In the genomic region with DNA sequence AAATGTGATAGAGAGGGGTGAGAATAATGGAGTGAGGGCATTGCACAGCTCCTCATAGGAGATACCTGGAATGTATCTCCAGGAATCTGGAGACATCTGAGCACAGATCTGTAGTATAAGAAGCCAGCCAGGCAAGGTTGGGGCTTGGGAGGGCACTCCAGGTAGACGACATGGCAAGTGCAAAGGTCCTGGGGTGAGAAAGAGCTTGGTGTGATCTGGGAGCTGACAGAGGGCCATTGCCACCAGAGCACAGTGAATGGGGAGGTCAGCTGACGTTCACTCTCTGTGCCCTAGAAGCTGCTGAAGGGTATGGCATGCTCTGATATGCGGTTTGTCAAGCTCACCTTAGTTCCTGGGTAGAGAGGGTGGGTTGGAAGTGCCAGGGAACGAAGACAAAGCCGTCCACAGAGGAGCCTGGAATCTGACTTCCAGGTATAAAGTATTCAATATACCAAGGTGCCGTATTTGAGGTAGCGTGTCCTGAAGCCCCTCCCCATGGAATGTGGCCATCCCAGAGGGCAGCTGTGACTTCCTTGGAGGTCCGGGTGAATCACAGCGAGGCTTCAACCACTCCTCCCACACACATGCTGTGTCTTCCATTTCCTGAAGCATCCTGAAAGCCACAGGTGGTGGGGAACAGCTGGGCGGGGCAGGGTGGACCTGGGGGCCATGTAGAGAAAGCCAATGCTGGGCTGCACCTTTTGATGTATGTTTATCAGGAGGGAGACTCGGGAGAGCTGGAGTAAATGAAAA, we compare ENCODE assay signal across 19 cellular contexts.
DNase-seq lines count a peak whose midpoint lies in the region; ATAC-seq and TF ChIP-seq lines count a peak whose summit lies in the region.
"Had no signal": no experiment of that assay in that cellular context is flagged by ENCODE, and none has a peak within 500 bp of the region (broad histone marks: within the 10 kb centered on the region; RNA-seq: fewer than 3 reads in every experiment).

No MANE protein-coding gene starts in this region.

- H3K27ac ChIP-seq in HUES48 (ENCODE audit: low read depth, low read length) (peak overlapping the region; percentile 84), iPS-20b (ENCODE audit: low read length) (peak overlapping the region; percentile 44)
- H3K27ac ChIP-seq: PC-9 had no signal

- H3K9me3 ChIP-seq in HUES48 (ENCODE audit: control insufficient read depth, insufficient read depth, low read length) (no peaks in the 10 kb centered on the region), iPS-20b (ENCODE audit: insufficient read depth, low read depth, low read length) (no peaks in the 10 kb centered on the region)

- DNase-seq in WTC11 (ENCODE audit: low spot score) (peak; percentile 79), progenitor cell of endocrine pancreas (ENCODE audit: low spot score, unreplicated experiment) (no peak), SKM-1 treated with dmso at 0.1 percent for 144 hours (lab: John Stamatoyannopoulos, UW; ENCODE audit: unreplicated experiment) (no peak), GM10248 (ENCODE audit: extremely low spot score) (no peak), ureter (ENCODE audit: low spot score) (no peak)
- DNase-seq: CD4-positive, alpha-beta T cell; DMS53; HCEC 1CT; KG1; NCI-H1436 treated with DMSO at 0.1 percent for 48 hours; NCI-H2029 treated with DMSO at 0.1 percent for 48 hours; NCI-H2171 treated with DMSO at 0.1 percent for 48 hours; NCI-H82; PC-9 had no signal

- no peaks in the 10 kb centered on the region for H3K27me3 ChIP-seq in HUES48 (ENCODE audit: control insufficient read depth, insufficient read depth, low read length)
- no peaks in the 10 kb centered on the region for H3K27me3 ChIP-seq in iPS-20b (ENCODE audit: insufficient read depth, low read length)

- H3K27me3 Mint-ChIP-seq in WTC11 (ENCODE audit: low read depth) (no peaks in the 10 kb centered on the region; the same call in 1 of the 2 replicates), progenitor cell of endocrine pancreas (peaks cover 34% of the 10 kb centered on the region)

- H3K4me1 ChIP-seq in HUES48 (ENCODE audit: control insufficient read depth, insufficient read depth, low read length): peaks cover 47% of the 10 kb centered on the region
- H3K4me1 ChIP-seq in iPS-20b (ENCODE audit: insufficient read depth, low read length): peaks cover 31% of the 10 kb centered on the region

- H3K9me3 Mint-ChIP-seq in WTC11: peaks cover 6% of the 10 kb centered on the region
- H3K9me3 Mint-ChIP-seq in progenitor cell of endocrine pancreas (ENCODE audit: low read depth): no peaks in the 10 kb centered on the region
- H3K9me3 Mint-ChIP-seq: CD4-positive, alpha-beta T cell had no signal

- peak overlapping the region; percentile 95 for H3K27ac Mint-ChIP-seq in WTC11
- peak overlapping the region; percentile 15 for H3K27ac Mint-ChIP-seq in progenitor cell of endocrine pancreas
- H3K27ac Mint-ChIP-seq: B cell; CD4-positive, alpha-beta T cell had no signal

- H3K4me3 Mint-ChIP-seq in WTC11 (peak overlapping the region; percentile 33), progenitor cell of endocrine pancreas (ENCODE audit: low read depth) (no peak overlapping the region)
- H3K4me3 Mint-ChIP-seq: B cell; CD4-positive, alpha-beta T cell had no signal

- POLR2A ChIA-PET in WTC11 (lab: Charles Lee): interaction anchor here (0.7 to 1.0 kb wide), 2 partner anchors 16 to 21 kb away, joined by 3 read pairs; no protein-coding TSS in a partner anchor
- POLR2A ChIA-PET in GM10248 (lab: Yijun Ruan, JAX): no interaction called here

- H3K36me3 ChIP-seq in HUES48 (ENCODE audit: control insufficient read depth, insufficient read depth, low read length) (no peaks in the 10 kb centered on the region), iPS-20b (ENCODE audit: insufficient read depth, low read depth, low read length) (no peaks in the 10 kb centered on the region)

- peak overlapping the region; percentile 21; the same call in 1 of the 2 replicates for H3K4me3 ChIP-seq in HUES48 (ENCODE audit: low read depth, low read length)
- no peak overlapping the region; the same call in 1 of the 2 replicates for H3K4me3 ChIP-seq in iPS-20b (ENCODE audit: low read length)
- H3K4me3 ChIP-seq: PC-9 had no signal

- H3K9ac ChIP-seq in HUES48 (ENCODE audit: low read depth, low read length) (peak overlapping the region; percentile 35; the same call in 1 of the 2 replicates), iPS-20b (ENCODE audit: low read depth, low read length) (peak overlapping the region; percentile 62; the same call in 1 of the 2 replicates)

- H3K4me1 Mint-ChIP-seq in WTC11 (peaks cover 70% of the 10 kb centered on the region), progenitor cell of endocrine pancreas (ENCODE audit: low read depth) (peaks cover 11% of the 10 kb centered on the region)
- H3K4me1 Mint-ChIP-seq: B cell had no signal

- CTCF ChIA-PET in WTC11 (lab: Charles Lee) (interaction anchor here (0.5 to 6.8 kb wide), 33 partner anchors 8 to 577 kb away, joined by 3 to 75 read pairs (median 4); partner anchors contain the start of gene KLHDC7A), GM10248 (lab: Yijun Ruan, JAX) (interaction anchor here (1.0 to 3.5 kb wide), 10 partner anchors 8 to 285 kb away, joined by 3 to 16 read pairs (median 5); no protein-coding TSS in a partner anchor)

- H3K36me3 Mint-ChIP-seq in WTC11: peaks cover 12% of the 10 kb centered on the region
- H3K36me3 Mint-ChIP-seq in progenitor cell of endocrine pancreas (ENCODE audit: insufficient read depth): no peaks in the 10 kb centered on the region

- ATAC-seq in WTC11: peak; percentile 68
- no peak for ATAC-seq in HG03432 (IDR thresholded peaks at IDR 0.05; ENCODE audit: unreplicated experiment)
- ATAC-seq: HepG2 had no signal

- no peak for TF ChIP-seq CTCF in WTC11 (IDR thresholded peaks at IDR 0.05)
- no peak for TF ChIP-seq CTCF in progenitor cell of endocrine pancreas (IDR thresholded peaks at IDR 0.05; ENCODE audit: unreplicated experiment)
- no peak for TF ChIP-seq CTCF in GM10248 (IDR thresholded peaks at IDR 0.05; ENCODE audit: control extremely low read depth, extremely low read depth, low read depth, missing control alignments)

TF ChIP-seq in WTC11, 78 proteins besides CTCF, POLR2A, EP300 and RAD21 (continues in another document):
- TF ChIP-seq ATF2 (CRISPR knock-in tag; IDR thresholded peaks at IDR 0.05; ENCODE audit: borderline replicate concordance, low read depth) (no peak), GABPB1 (CRISPR knock-in tag; IDR thresholded peaks at IDR 0.05) (no peak), PRDM15 (CRISPR knock-in tag; IDR thresholded peaks at IDR 0.05) (no peak), GTF2I (CRISPR knock-in tag; conservative IDR thresholded peaks at IDR 0.05) (peak; percentile 90), MAX (CRISPR knock-in tag; IDR thresholded peaks at IDR 0.05) (peak; percentile 78), EMX1 (CRISPR knock-in tag; IDR thresholded peaks at IDR 0.05) (no peak), CBFB (CRISPR knock-in tag; IDR thresholded peaks at IDR 0.05; ENCODE audit: low read depth) (0 out of 2 replicates have a peak, but pooled peaks have one; percentile 74), MLX (CRISPR knock-in tag; IDR thresholded peaks at IDR 0.05) (no peak), ZNF423 (CRISPR knock-in tag; IDR thresholded peaks at IDR 0.05) (peak; percentile 99), NR1H2 (CRISPR knock-in tag; IDR thresholded peaks at IDR 0.05) (no peak), FOXK1 (CRISPR knock-in tag; IDR thresholded peaks at IDR 0.05) (0 out of 2 replicates have a peak, but pooled peaks have one; percentile 55)
